8 cellular contexts compared by ENCODE assay signal in the genomic region with DNA sequence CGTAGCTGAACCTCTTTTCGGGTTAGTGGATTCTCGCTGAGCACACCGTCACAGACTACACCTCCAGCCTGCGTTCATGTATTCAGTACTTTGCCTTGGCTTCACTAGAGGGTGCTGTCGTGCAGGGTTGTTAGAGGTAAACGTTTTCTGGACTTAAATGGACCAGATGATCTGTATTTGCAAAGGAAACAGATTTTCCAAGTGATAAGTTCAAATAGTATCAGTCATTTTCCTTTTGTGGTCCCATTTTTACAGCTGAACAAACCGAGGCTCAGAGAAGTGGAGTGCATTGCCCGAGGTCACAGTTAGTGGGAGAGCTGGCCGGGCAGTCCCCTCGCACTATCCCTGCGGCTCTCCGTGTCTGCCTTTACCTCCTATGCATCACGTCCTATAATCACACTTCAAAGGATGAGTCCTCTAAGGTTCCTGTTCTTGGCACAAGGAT.
DNase-seq lines count a peak whose midpoint lies in the region; ATAC-seq and TF ChIP-seq lines count a peak whose summit lies in the region.

No MANE protein-coding gene starts in this region.

- in situ Hi-C loops in Panc1 (cut with HindIII; ENCODE audit: low pct_unique_long_range_greater_than_20kb, low sequenced_read_pairs): no loop called here

- no peaks in the 10 kb centered on the region for H3K9me3 ChIP-seq in Panc1 (ENCODE audit: control insufficient read depth, insufficient read depth, low read depth, low read length)

- CTCF ChIA-PET in Panc1 (lab: Charles Lee): no interaction called here

- no TSS peak for BruUV-seq in Panc1 (replicated peaks; lab: Mats Ljungman, UMichigan)

- no peak overlapping the region for H3K4me3 ChIP-seq in Panc1 (ENCODE audit: low read depth in 2 of 2, low read length in 2 of 2)

- DNase-seq in Panc1 (ENCODE audit: low read depth, low spot score) (no peak), foreskin keratinocyte (peak in 1 of 2 donors; percentile 69), progenitor cell of endocrine pancreas (ENCODE audit: low spot score, unreplicated experiment) (no peak), NCI-H2196 (lab: John Stamatoyannopoulos, UW; ENCODE audit: unreplicated experiment) (no peak)
- peak; percentile 25 to 42 for DNase-seq in activated T-helper 1 cell treated with anti-CD3 and anti-CD28 coated beads, Interleukin-2, amount 50 U/mL, for 16 hours (ENCODE audit: low read depth in 1 of 2, low spot score in 1 of 2)

- TF ChIP-seq CTCF in GM12874 (IDR thresholded peaks at IDR 0.05; ENCODE audit: insufficient read depth, low read depth, low read length): peak; percentile 82
- peak; percentile 80 for TF ChIP-seq CTCF in Panc1 (IDR thresholded peaks at IDR 0.05)
- peak; percentile 79 for TF ChIP-seq CTCF in foreskin keratinocyte (conservative IDR thresholded peaks at IDR 0.05)
- peak; percentile 67 for TF ChIP-seq CTCF in progenitor cell of endocrine pancreas (IDR thresholded peaks at IDR 0.05; ENCODE audit: unreplicated experiment)

- intact Hi-C loops in Panc1 (cut with micrococcal nuclease; ENCODE audit: unreplicated experiment): loop anchor here (10.0 kb wide), 1 partner anchor 129 kb away; the partner anchor contains the start of gene MAP4K4

- POLR2A ChIA-PET in Panc1 (lab: Charles Lee): no interaction called here

- H3K36me3 ChIP-seq in Panc1 (ENCODE audit: control insufficient read depth, insufficient read depth, low read length): no peaks in the 10 kb centered on the region; the same call in 1 of the 2 replicates

- no peak overlapping the region for H3K4me3 Mint-ChIP-seq in progenitor cell of endocrine pancreas (ENCODE audit: low read depth)

- H3K27ac Mint-ChIP-seq in progenitor cell of endocrine pancreas: no peak overlapping the region

- H3K36me3 Mint-ChIP-seq in progenitor cell of endocrine pancreas (ENCODE audit: insufficient read depth): peaks cover 6% of the 10 kb centered on the region

- H3K4me1 Mint-ChIP-seq in progenitor cell of endocrine pancreas (ENCODE audit: low read depth): peaks cover 39% of the 10 kb centered on the region

- H3K27me3 Mint-ChIP-seq in progenitor cell of endocrine pancreas: no peaks in the 10 kb centered on the region

- H3K4me1 ChIP-seq in Panc1 (ENCODE audit: control insufficient read depth, insufficient read depth, low read length) (peaks cover 21% of the 10 kb centered on the region; the same call in 1 of the 2 replicates), foreskin keratinocyte (peaks cover 69% of the 10 kb centered on the region)

- H3K27me3 ChIP-seq in Panc1 (ENCODE audit: control insufficient read depth, insufficient read depth, low read length) (no peaks in the 10 kb centered on the region), foreskin keratinocyte (no peaks in the 10 kb centered on the region)

- H3K27ac ChIP-seq in Panc1 (ENCODE audit: low read length) (no peak overlapping the region), foreskin keratinocyte (peak overlapping the region; percentile 57)

- no peaks in the 10 kb centered on the region for H3K9me3 Mint-ChIP-seq in progenitor cell of endocrine pancreas (ENCODE audit: low read depth)

- ATAC-seq in HG03045 (IDR thresholded peaks at IDR 0.05; ENCODE audit: unreplicated experiment) (peak; percentile 65), Panc1 (peak; percentile 68; the same call in 1 of the 2 replicates), foreskin keratinocyte (peak; percentile 4), HG03354 (IDR thresholded peaks at IDR 0.05; ENCODE audit: poor library complexity, severe bottlenecking, unreplicated experiment) (no peak)

Comparison
In these comparisons a context has a peak if more than half of its experiments do, and no peak if none do; other contexts are left out.
1. DNase-seq: peak in activated T-helper 1 cell treated with anti-CD3 and anti-CD28 coated beads, Interleukin-2, amount 50 U/mL, for 16 hours (2 of 2); none in Panc1 (single experiment), progenitor cell of endocrine pancreas (single experiment) and NCI-H2196 (single experiment).
2. Peak in every context shown above with its lines, with median percentiles within 50 percentile points of each other: CTCF ChIP-seq.